ENCODE assay signal across 1 cellular context in genomic region chr4:3850128-3850527, GRCh38.
TF ChIP-seq lines count a peak whose summit lies in the region.

No MANE protein-coding gene starts in this region.

TF ChIP-seq in GM23338, 12 proteins besides CTCF, POLR2A, EP300 and RAD21 (continued from another document):
- TF ChIP-seq, protein P1, sequence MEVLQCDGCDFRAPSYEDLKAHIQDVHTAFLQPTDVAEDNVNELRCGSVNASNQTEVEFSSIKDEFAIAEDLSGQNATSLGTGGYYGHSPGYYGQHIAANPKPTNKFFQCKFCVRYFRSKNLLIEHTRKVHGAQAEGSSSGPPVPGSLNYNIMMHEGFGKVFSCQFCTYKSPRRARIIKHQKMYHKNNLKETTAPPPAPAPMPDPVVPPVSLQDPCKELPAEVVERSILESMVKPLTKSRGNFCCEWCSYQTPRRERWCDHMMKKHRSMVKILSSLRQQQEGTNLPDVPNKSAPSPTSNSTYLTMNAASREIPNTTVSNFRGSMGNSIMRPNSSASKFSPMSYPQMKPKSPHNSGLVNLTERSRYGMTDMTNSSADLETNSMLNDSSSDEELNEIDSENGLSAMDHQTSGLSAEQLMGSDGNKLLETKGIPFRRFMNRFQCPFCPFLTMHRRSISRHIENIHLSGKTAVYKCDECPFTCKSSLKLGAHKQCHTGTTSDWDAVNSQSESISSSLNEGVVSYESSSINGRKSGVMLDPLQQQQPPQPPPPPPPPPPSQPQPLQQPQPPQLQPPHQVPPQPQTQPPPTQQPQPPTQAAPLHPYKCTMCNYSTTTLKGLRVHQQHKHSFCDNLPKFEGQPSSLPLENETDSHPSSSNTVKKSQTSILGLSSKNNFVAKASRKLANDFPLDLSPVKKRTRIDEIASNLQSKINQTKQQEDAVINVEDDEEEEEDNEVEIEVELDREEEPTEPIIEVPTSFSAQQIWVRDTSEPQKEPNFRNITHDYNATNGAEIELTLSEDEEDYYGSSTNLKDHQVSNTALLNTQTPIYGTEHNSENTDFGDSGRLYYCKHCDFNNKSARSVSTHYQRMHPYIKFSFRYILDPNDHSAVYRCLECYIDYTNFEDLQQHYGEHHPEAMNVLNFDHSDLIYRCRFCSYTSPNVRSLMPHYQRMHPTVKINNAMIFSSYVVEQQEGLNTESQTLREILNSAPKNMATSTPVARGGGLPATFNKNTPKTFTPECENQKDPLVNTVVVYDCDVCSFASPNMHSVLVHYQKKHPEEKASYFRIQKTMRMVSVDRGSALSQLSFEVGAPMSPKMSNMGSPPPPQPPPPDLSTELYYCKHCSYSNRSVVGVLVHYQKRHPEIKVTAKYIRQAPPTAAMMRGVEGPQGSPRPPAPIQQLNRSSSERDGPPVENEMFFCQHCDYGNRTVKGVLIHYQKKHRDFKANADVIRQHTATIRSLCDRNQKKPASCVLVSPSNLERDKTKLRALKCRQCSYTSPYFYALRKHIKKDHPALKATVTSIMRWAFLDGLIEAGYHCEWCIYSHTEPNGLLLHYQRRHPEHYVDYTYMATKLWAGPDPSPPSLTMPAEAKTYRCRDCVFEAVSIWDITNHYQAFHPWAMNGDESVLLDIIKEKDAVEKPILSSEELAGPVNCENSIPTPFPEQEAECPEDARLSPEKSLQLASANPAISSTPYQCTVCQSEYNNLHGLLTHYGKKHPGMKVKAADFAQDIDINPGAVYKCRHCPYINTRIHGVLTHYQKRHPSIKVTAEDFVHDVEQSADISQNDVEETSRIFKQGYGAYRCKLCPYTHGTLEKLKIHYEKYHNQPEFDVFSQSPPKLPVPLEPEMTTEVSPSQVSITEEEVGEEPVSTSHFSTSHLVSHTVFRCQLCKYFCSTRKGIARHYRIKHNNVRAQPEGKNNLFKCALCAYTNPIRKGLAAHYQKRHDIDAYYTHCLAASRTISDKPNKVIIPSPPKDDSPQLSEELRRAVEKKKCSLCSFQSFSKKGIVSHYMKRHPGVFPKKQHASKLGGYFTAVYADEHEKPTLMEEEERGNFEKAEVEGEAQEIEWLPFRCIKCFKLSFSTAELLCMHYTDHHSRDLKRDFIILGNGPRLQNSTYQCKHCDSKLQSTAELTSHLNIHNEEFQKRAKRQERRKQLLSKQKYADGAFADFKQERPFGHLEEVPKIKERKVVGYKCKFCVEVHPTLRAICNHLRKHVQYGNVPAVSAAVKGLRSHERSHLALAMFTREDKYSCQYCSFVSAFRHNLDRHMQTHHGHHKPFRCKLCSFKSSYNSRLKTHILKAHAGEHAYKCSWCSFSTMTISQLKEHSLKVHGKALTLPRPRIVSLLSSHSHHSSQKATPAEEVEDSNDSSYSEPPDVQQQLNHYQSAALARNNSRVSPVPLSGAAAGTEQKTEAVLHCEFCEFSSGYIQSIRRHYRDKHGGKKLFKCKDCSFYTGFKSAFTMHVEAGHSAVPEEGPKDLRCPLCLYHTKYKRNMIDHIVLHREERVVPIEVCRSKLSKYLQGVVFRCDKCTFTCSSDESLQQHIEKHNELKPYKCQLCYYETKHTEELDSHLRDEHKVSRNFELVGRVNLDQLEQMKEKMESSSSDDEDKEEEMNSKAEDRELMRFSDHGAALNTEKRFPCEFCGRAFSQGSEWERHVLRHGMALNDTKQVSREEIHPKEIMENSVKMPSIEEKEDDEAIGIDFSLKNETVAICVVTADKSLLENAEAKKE (CRISPR knock-in tag; IDR thresholded peaks at IDR 0.05): no peak
- no peak for TF ChIP-seq REST (IDR thresholded peaks at IDR 0.05; ENCODE audit: unreplicated experiment)
